Comparison of ENCODE assay signal across 8 cellular contexts in the genomic region with DNA sequence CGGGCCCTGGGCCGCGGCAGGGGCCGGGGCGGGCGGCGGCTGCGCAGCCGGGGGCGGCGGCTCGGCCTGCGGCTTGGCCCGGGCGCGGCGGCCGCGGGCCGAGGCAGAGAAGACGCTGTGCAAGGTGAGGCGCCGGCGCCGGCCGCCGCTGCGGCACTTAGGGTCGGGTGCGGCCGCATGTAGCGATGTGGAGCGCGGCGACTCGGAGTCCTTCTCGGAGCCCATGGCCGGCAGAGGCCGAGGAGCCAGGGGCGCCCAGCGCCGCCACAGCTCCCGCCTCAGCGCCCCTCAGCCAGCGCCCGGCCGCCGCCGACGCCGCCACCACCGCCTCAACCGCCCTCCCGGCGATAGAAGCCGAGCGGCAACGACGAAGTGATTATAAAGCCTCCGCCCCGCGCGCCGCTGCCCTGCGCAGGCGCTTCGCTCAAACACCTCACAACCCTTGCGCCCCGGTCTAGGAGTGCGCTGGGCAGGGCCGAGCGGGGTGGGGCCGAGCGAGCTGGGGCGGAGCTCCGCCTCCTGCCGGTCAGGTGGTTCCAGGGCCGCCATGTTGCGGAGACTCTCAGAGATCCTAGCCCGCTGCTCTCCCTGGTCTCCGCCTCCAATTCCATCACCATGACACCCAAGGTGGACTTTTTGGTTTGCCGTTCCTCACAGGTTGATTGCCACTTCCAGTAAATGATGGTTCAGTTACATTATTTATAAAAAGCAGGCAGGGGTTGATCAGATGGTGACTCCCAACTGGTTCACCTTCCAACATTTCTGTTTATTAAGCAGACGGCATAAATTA. TPM values are rescaled to one million over a fixed set of nuclear protein-coding genes. Genes with fewer than 3 reads are reported as not detected.
DNase-seq lines count a peak whose midpoint lies in the region; ATAC-seq and TF ChIP-seq lines count a peak whose summit lies in the region.

A gene with protein sequence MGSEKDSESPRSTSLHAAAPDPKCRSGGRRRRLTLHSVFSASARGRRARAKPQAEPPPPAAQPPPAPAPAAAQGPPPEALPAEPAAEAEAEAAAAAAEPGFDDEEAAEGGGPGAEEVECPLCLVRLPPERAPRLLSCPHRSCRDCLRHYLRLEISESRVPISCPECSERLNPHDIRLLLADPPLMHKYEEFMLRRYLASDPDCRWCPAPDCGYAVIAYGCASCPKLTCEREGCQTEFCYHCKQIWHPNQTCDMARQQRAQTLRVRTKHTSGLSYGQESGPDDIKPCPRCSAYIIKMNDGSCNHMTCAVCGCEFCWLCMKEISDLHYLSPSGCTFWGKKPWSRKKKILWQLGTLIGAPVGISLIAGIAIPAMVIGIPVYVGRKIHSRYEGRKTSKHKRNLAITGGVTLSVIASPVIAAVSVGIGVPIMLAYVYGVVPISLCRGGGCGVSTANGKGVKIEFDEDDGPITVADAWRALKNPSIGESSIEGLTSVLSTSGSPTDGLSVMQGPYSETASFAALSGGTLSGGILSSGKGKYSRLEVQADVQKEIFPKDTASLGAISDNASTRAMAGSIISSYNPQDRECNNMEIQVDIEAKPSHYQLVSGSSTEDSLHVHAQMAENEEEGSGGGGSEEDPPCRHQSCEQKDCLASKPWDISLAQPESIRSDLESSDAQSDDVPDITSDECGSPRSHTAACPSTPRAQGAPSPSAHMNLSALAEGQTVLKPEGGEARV (minus strand): TSS at position 349 of the 790 bp plus-strand sequence. CDS start 124 bp downstream, at position 225.

- H3K4me1 ChIP-seq in Panc1 (ENCODE audit: control insufficient read depth, insufficient read depth, low read length): peaks cover 16% of the 10 kb centered on the region; the same call in 1 of the 2 replicates
- peaks cover 8 to 24% of the 10 kb centered on the region in 2 donors for H3K4me1 ChIP-seq in muscle layer of duodenum (ENCODE audit: control insufficient read depth in 1 of 2, insufficient read depth in 2 of 2, low read length in 2 of 2)

- H3K9me3 Mint-ChIP-seq in activated T-cell treated with anti-CD3 and anti-CD28 coated beads, Interleukin-2, amount 50 U/mL, for 4 hours: no peaks in the 10 kb centered on the region

- DNase-seq in DMS153 treated with DMSO at 0.1 percent for 48 hours (lab: John Stamatoyannopoulos, UW; ENCODE audit: unreplicated experiment) (peak; percentile 97), KG1 (lab: John Stamatoyannopoulos, UW) (peak; percentile 79), Panc1 (ENCODE audit: low read depth, low spot score) (peak; percentile 82)
- DNase-seq in activated T-cell treated with anti-CD3 and anti-CD28 coated beads, Interleukin-2, amount 50 U/mL, for 4 hours: peak; percentile 93
- peak; percentile 89 to 95 for DNase-seq in stimulated activated CD8-positive, alpha-beta memory T cell treated with anti-CD3 and anti-CD28 coated beads, Interleukin-7, amount 100 ng/mL, for 4 hours (ENCODE audit: low read depth in 2 of 2)

- POLR2A ChIA-PET in Panc1 (lab: Charles Lee): interaction anchor here (0.5 to 0.6 kb wide), 4 partner anchors 12 to 26 kb away, joined by 3 to 11 read pairs (median 6); no protein-coding TSS in a partner anchor

- BruUV-seq in Panc1 (replicated peaks; lab: Mats Ljungman, UMichigan): no TSS peak

- H3K4me3 ChIP-seq in Panc1 (ENCODE audit: low read depth in 2 of 2, low read length in 2 of 2) (peak within 1 kb of the TSS; percentile 76 to 82), muscle layer of duodenum (ENCODE audit: low read depth in 1 of 2, low read length in 2 of 2) (peak within 1 kb of the TSS; percentile 75 to 98)

- H3K27me3 Mint-ChIP-seq in activated T-cell treated with anti-CD3 and anti-CD28 coated beads, Interleukin-2, amount 50 U/mL, for 4 hours (ENCODE audit: low read depth): peaks cover 2% of the 10 kb centered on the region

- no peak for TF ChIP-seq CTCF in Panc1 (IDR thresholded peaks at IDR 0.05)

- CTCF ChIA-PET in Panc1 (lab: Charles Lee): interaction anchor here (0.6 kb wide), 1 partner anchor 444 kb away, joined by 3 read pairs; no protein-coding TSS in a partner anchor

- H3K4me3 Mint-ChIP-seq in activated T-cell treated with anti-CD3 and anti-CD28 coated beads, Interleukin-2, amount 50 U/mL, for 4 hours: peak within 1 kb of the TSS; percentile 87

- ATAC-seq in GM21717 (IDR thresholded peaks at IDR 0.05; ENCODE audit: unreplicated experiment): peak; percentile 77
- ATAC-seq in Panc1: peak; percentile 96
- peak; percentile 93 to 96 for ATAC-seq in activated T-cell treated with anti-CD3 and anti-CD28 coated beads, Interleukin-2, amount 50 U/mL, for 4 hours
- peak; percentile 94 for ATAC-seq in esophagus mucosa

- H3K27ac ChIP-seq in Panc1 (ENCODE audit: low read length) (peak within 1 kb of the TSS; percentile 92), muscle layer of duodenum (ENCODE audit: low read length) (peak within 1 kb of the TSS; percentile 83)

- H3K4me1 Mint-ChIP-seq in activated T-cell treated with anti-CD3 and anti-CD28 coated beads, Interleukin-2, amount 50 U/mL, for 4 hours (ENCODE audit: low read depth): peaks cover 43% of the 10 kb centered on the region

- H3K36me3 ChIP-seq in Panc1 (ENCODE audit: control insufficient read depth, insufficient read depth, low read length) (no peaks in the 10 kb centered on the region), muscle layer of duodenum (ENCODE audit: control insufficient read depth in 1 of 2, insufficient read depth in 2 of 2, low read length in 2 of 2) (no peaks in the 10 kb centered on the region)

- in situ Hi-C loops in Panc1 (cut with HindIII; ENCODE audit: low pct_unique_long_range_greater_than_20kb, low sequenced_read_pairs): no loop called here

- H3K9me3 ChIP-seq in Panc1 (ENCODE audit: control insufficient read depth, insufficient read depth, low read depth, low read length) (no peaks in the 10 kb centered on the region), muscle layer of duodenum (ENCODE audit: control insufficient read depth in 1 of 2, low read length in 2 of 2) (no peaks in the 10 kb centered on the region)

- no peaks in the 10 kb centered on the region for H3K36me3 Mint-ChIP-seq in activated T-cell treated with anti-CD3 and anti-CD28 coated beads, Interleukin-2, amount 50 U/mL, for 4 hours (ENCODE audit: insufficient read depth)

- intact Hi-C loops in Panc1 (cut with micrococcal nuclease; ENCODE audit: unreplicated experiment): no loop called here

- H3K27me3 ChIP-seq in Panc1 (ENCODE audit: control insufficient read depth, insufficient read depth, low read length) (no peaks in the 10 kb centered on the region), muscle layer of duodenum (ENCODE audit: low read depth, low read length) (no peaks in the 10 kb centered on the region)

RNA-seq across cellular contexts. Expression of the gene that starts here (rescaled TPM):
- total RNA-seq in Panc1 (2021; ENCODE audit: unreplicated experiment) (29.1 TPM), esophagus mucosa (45.3 TPM)
- polyA plus RNA-seq in Panc1 (2012; ENCODE audit: insufficient read length): 20.4 TPM
- 10 to 100 TPM; 21.4 to 32.9 (median 23.9) TPM for total RNA-seq in activated T-cell treated with anti-CD3 and anti-CD28 coated beads, Interleukin-2, amount 50 U/mL, for 4 hours

Comparison
In these comparisons a context has a peak if more than half of its experiments do, and no peak if none do; other contexts are left out.
1. Peak in every context shown above with its lines: DNase-seq, ATAC-seq, H3K4me3 ChIP-seq and H3K27ac ChIP-seq.